9 cellular contexts compared by ENCODE assay signal in the genomic region with DNA sequence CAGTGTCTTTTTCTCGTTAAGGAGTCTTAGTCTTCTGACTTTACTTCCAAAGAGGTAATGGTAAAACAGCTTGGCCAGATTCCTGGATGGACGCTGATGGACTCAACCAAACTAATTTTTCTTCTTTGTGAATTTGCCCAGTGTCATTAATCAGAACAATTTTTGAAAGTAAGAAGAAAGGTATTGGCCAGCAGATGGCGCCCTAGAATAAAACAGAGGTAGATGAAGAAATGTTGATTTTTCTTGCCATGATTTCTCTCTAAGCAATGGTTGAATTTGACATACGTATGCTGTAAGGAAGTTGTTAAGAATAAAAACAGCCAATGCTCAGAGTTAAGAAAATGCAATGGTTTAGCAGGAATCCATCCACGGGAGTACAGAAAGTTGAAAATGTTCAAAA.
DNase-seq lines count a peak whose midpoint lies in the region; ATAC-seq and TF ChIP-seq lines count a peak whose summit lies in the region.
"Had no signal": no experiment of that assay in that cellular context is flagged by ENCODE, and none has a peak within 500 bp of the region (broad histone marks: within the 10 kb centered on the region; RNA-seq: fewer than 3 reads in every experiment).

No MANE protein-coding gene starts in this region.

- H3K27ac Mint-ChIP-seq in stimulated activated effector memory CD8-positive, alpha-beta T cell treated with anti-CD3 and anti-CD28 coated beads, Interleukin-12 subunit alpha, Interleukin-12 subunit beta, amount 100 ng/mL, for 72 hours, result no peak overlapping the region
- H3K27ac Mint-ChIP-seq: activated naive CD8-positive, alpha-beta T cell had no signal

- H3K27ac ChIP-seq in breast epithelium, result no peak overlapping the region

- no peaks in the 10 kb centered on the region for H3K4me1 Mint-ChIP-seq in stimulated activated effector memory CD8-positive, alpha-beta T cell treated with anti-CD3 and anti-CD28 coated beads, Interleukin-12 subunit alpha, Interleukin-12 subunit beta, amount 100 ng/mL, for 72 hours

- TF ChIP-seq CTCF in breast epithelium (IDR thresholded peaks at IDR 0.05), result peak; percentile 27 to 31 (median 28)

- DNase-seq in GM03348 (ENCODE audit: low spot score) (peak; percentile 33), NCI-H1048 (lab: John Stamatoyannopoulos, UW) (peak; percentile 26), T follicular helper cell (ENCODE audit: low read depth) (peak; percentile 33), breast epithelium (ENCODE audit: low spot score in 2 of 2) (no peak), medulla oblongata (ENCODE audit: extremely low spot score) (peak; percentile 66)
- DNase-seq in stimulated activated effector memory CD8-positive, alpha-beta T cell treated with anti-CD3 and anti-CD28 coated beads, Interleukin-12 subunit alpha, Interleukin-12 subunit beta, amount 100 ng/mL, for 72 hours (ENCODE audit: low spot score in 2 of 2), result peak; percentile 11 to 58

- TF ChIP-seq POLR2A in breast epithelium (IDR thresholded peaks at IDR 0.05), result no peak

- no peaks in the 10 kb centered on the region for H3K36me3 ChIP-seq in breast epithelium

- no peaks in the 10 kb centered on the region for H3K4me1 ChIP-seq in breast epithelium

- H3K9me3 ChIP-seq in breast epithelium, result peaks cover 0 to 3% of the 10 kb centered on the region in 2 donors

- H3K27me3 ChIP-seq in breast epithelium, result no peaks in the 10 kb centered on the region

- ATAC-seq in stimulated activated effector memory CD8-positive, alpha-beta T cell treated with anti-CD3 and anti-CD28 coated beads, Interleukin-12 subunit alpha, Interleukin-12 subunit beta, amount 100 ng/mL, for 72 hours, result no peak
- ATAC-seq in HG03108 (IDR thresholded peaks at IDR 0.05; ENCODE audit: unreplicated experiment) (no peak), HG03039 (IDR thresholded peaks at IDR 0.05; ENCODE audit: unreplicated experiment) (no peak)

- H3K4me3 ChIP-seq in breast epithelium, result no peak overlapping the region

- intact Hi-C loops in breast epithelium (cut with DNase I; ENCODE audit: low total_unique reads), result no loop called here

- H3K9me3 Mint-ChIP-seq in stimulated activated effector memory CD8-positive, alpha-beta T cell treated with anti-CD3 and anti-CD28 coated beads, Interleukin-12 subunit alpha, Interleukin-12 subunit beta, amount 100 ng/mL, for 72 hours, result no peaks in the 10 kb centered on the region

- H3K4me3 Mint-ChIP-seq in stimulated activated effector memory CD8-positive, alpha-beta T cell treated with anti-CD3 and anti-CD28 coated beads, Interleukin-12 subunit alpha, Interleukin-12 subunit beta, amount 100 ng/mL, for 72 hours, result no peak overlapping the region
- H3K4me3 Mint-ChIP-seq: activated naive CD8-positive, alpha-beta T cell had no signal

- H3K36me3 Mint-ChIP-seq in stimulated activated effector memory CD8-positive, alpha-beta T cell treated with anti-CD3 and anti-CD28 coated beads, Interleukin-12 subunit alpha, Interleukin-12 subunit beta, amount 100 ng/mL, for 72 hours, result no peaks in the 10 kb centered on the region

Comparison
In these comparisons a context has a peak if more than half of its experiments do, and no peak if none do; other contexts are left out.
1. DNase-seq: peak in GM03348 (single experiment), NCI-H1048 (single experiment), T follicular helper cell (single experiment), medulla oblongata (single experiment) and stimulated activated effector memory CD8-positive, alpha-beta T cell treated with anti-CD3 and anti-CD28 coated beads, Interleukin-12 subunit alpha, Interleukin-12 subunit beta, amount 100 ng/mL, for 72 hours (2 of 2); none in breast epithelium (0 of 2).